2 cellular contexts compared by ENCODE assay signal in genomic region chr14:83247925-83248639, GRCh38.
A peak's percentile ranks its signal among the peaks of the same experiment; 100 is the strongest.
TF ChIP-seq lines count a peak whose summit lies in the region.

No MANE protein-coding gene starts in this region.

TF ChIP-seq in HepG2, 621 proteins besides CTCF, POLR2A, EP300 and RAD21:
- no peak for TF ChIP-seq RBFOX2 (IDR thresholded peaks at IDR 0.05; ENCODE audit: low read depth, low read length)
- TF ChIP-seq MAFK (conservative IDR thresholded peaks at IDR 0.05 in 1 of 2, IDR thresholded peaks at IDR 0.05 in 1 of 2; ENCODE audit: low read length in 2 of 2) = peak; percentile 85 to 93
- TF ChIP-seq PRDM4 (CRISPR knock-in tag; IDR thresholded peaks at IDR 0.05; ENCODE audit: borderline replicate concordance) = no peak
- no peak for TF ChIP-seq ZNF44 (CRISPR knock-in tag; IDR thresholded peaks at IDR 0.05)
- TF ChIP-seq BRD4 (CRISPR knock-in tag; IDR thresholded peaks at IDR 0.05) = no peak
- TF ChIP-seq ZNF138 (CRISPR knock-in tag; IDR thresholded peaks at IDR 0.05; ENCODE audit: low read depth) = no peak
- TF ChIP-seq FOXO1 (CRISPR knock-in tag; IDR thresholded peaks at IDR 0.05) = no peak
- TF ChIP-seq MAFF (IDR thresholded peaks at IDR 0.05; ENCODE audit: low read depth, low read length) = peak; percentile 89
TF ChIP-seq in HepG2: peak in this region for 2.

TF ChIP-seq in H1, 55 proteins besides CTCF, POLR2A, EP300 and RAD21:
- TF ChIP-seq MAFK (IDR thresholded peaks at IDR 0.05; ENCODE audit: low read depth, low read length) = peak; percentile 68
- no peak for TF ChIP-seq FOSL1 (IDR thresholded peaks at IDR 0.05; ENCODE audit: insufficient read depth, low read depth, low read length)
TF ChIP-seq in H1: peak in this region for 1.
